ENCODE assay signal across 11 cellular contexts in genomic region chr10:91247360-91248111, GRCh38.
DNase-seq lines count a peak whose midpoint lies in the region; ATAC-seq, FAIRE-seq and TF ChIP-seq lines count a peak whose summit lies in the region.
"Had no signal": no experiment of that assay in that cellular context is flagged by ENCODE, and none has a peak within 500 bp of the region (broad histone marks: within the 10 kb centered on the region; RNA-seq: fewer than 3 reads in every experiment).

No MANE protein-coding gene starts in this region.

- no peak for ATAC-seq in HG02571 (IDR thresholded peaks at IDR 0.05; ENCODE audit: unreplicated experiment)

- TF ChIP-seq CTCF in D721Med (IDR thresholded peaks at IDR 0.05; ENCODE audit: insufficient read depth, missing control alignments): no peak

- FAIRE-seq in GM18507 (lab: Jason Lieb, UNC) (peak; percentile 36), D721Med (lab: Jason Lieb, UNC) (no peak)

- DNase-seq in AG08395 (ENCODE audit: low spot score): peak; percentile 22
- no peak for DNase-seq in GM18507 (ENCODE audit: extremely low spot score, insufficient read length, low read depth)
- DNase-seq in astrocyte of the hippocampus (ENCODE audit: low read depth, low spot score): peak; percentile 42
- DNase-seq in NCI-H1930 (lab: John Stamatoyannopoulos, UW): no peak
- DNase-seq in AG08396 (ENCODE audit: low spot score): no peak
- DNase-seq in D721Med (ENCODE audit: insufficient read length, low spot score): no peak
- DNase-seq: NCI-H446; retina; stimulated activated CD8-positive, alpha-beta memory T cell treated with anti-CD3 and anti-CD28 coated beads, Interleukin-4, amount 100 ng/mL, for 48 hours had no signal

- peak overlapping the region; percentile 36 for H3K27ac ChIP-seq in layer of hippocampus (ENCODE audit: low read depth, low read length)

- no peaks in the 10 kb centered on the region for H3K27me3 ChIP-seq in layer of hippocampus (ENCODE audit: control insufficient read depth, insufficient read depth, low read length)

Comparison
In these comparisons a context has a peak if more than half of its experiments do, and no peak if none do; other contexts are left out.
1. DNase-seq: peak in AG08395 (single experiment) and astrocyte of the hippocampus (single experiment); none in GM18507 (single experiment), NCI-H1930 (0 of 2), AG08396 (single experiment) and D721Med (single experiment).